1 cellular context compared by ENCODE assay signal in genomic region chr10:35643976-35644799, GRCh38.
TF ChIP-seq lines count a peak whose summit lies in the region.

No MANE protein-coding gene starts in this region.

TF ChIP-seq in WTC11, 78 proteins besides CTCF, POLR2A, EP300 and RAD21 (continued from another document):
- TF ChIP-seq HMGXB4 (CRISPR knock-in tag; IDR thresholded peaks at IDR 0.05), result no peak
- TF ChIP-seq ARID4B (CRISPR knock-in tag; IDR thresholded peaks at IDR 0.05; ENCODE audit: borderline replicate concordance), result no peak
- TF ChIP-seq NFYB (CRISPR knock-in tag; conservative IDR thresholded peaks at IDR 0.05; ENCODE audit: low read depth), result no peak
- TF ChIP-seq MXD4 (CRISPR knock-in tag; IDR thresholded peaks at IDR 0.05; ENCODE audit: borderline replicate concordance), result no peak
- no peak for TF ChIP-seq KAT7 (CRISPR knock-in tag; IDR thresholded peaks at IDR 0.05; ENCODE audit: borderline replicate concordance)
- no peak for TF ChIP-seq PRDM15 (CRISPR knock-in tag; IDR thresholded peaks at IDR 0.05)
- no peak for TF ChIP-seq FOXJ3 (CRISPR knock-in tag; IDR thresholded peaks at IDR 0.05; ENCODE audit: borderline replicate concordance)
- no peak for TF ChIP-seq IRF1 (CRISPR knock-in tag; IDR thresholded peaks at IDR 0.05)
- no peak for TF ChIP-seq MYBL2 (CRISPR knock-in tag; IDR thresholded peaks at IDR 0.05)
- TF ChIP-seq ZNF512 (CRISPR knock-in tag; IDR thresholded peaks at IDR 0.05; ENCODE audit: borderline replicate concordance), result no peak
